8 cellular contexts compared by ENCODE assay signal in genomic region chr3:152405915-152406802, GRCh38.
DNase-seq lines count a peak whose midpoint lies in the region; ATAC-seq, FAIRE-seq and TF ChIP-seq lines count a peak whose summit lies in the region.

No MANE protein-coding gene starts in this region.

- peaks cover 9 to 55% of the 10 kb centered on the region in 2 experiments for H3K79me1 ChIP-seq in IMR-90 (ENCODE audit: low read depth in 1 of 2, low read length in 2 of 2)

- in situ Hi-C loops in IMR-90 (cut with MboI; ENCODE audit: low sequenced_read_pairs) = no loop called here

- H3K27ac ChIP-seq in A549 (peak overlapping the region; percentile 20 to 60; a peak in 2 of 6 replicates), IMR-90 (ENCODE audit: insufficient read depth, low read length) (peak overlapping the region; percentile 49; the same call in 1 of the 2 replicates), lung (ENCODE audit: low read depth in 1 of 2, low read length in 1 of 2) (peak overlapping the region; percentile 34 to 91)

- TF ChIP-seq POLR2A in A549 (IDR thresholded peaks at IDR 0.05; ENCODE audit: low read length) (no peak), IMR-90 (IDR thresholded peaks at IDR 0.05; ENCODE audit: low read depth, low read length) (no peak)

- H4K5ac ChIP-seq in IMR-90 (ENCODE audit: low read depth, low read length) = no peak overlapping the region

- H3K9me3 ChIP-seq in A549 (no peaks in the 10 kb centered on the region), IMR-90 (ENCODE audit: control insufficient read depth, insufficient read depth, low read length) (no peaks in the 10 kb centered on the region), lung (ENCODE audit: control insufficient read depth in 2 of 2, insufficient read depth in 1 of 2, low read length in 1 of 2) (no peaks in the 10 kb centered on the region)

- no peak for FAIRE-seq in A549 (lab: Jason Lieb, UNC)

- H3K18ac ChIP-seq in IMR-90 (ENCODE audit: low read depth, low read length) = no peak overlapping the region

- H3K56ac ChIP-seq in IMR-90 (ENCODE audit: extremely low read depth, insufficient read depth, low read length) = no peak overlapping the region

- POLR2A ChIA-PET in A549 (lab: Yijun Ruan, JAX) = no interaction called here
- POLR2A ChIA-PET in IMR-90 (lab: Charles Lee; ENCODE audit: unreplicated experiment) = no interaction called here

- TF ChIP-seq CTCF in A549 (IDR thresholded peaks at IDR 0.05) (no peak), IMR-90 (conservative IDR thresholded peaks at IDR 0.05; ENCODE audit: low read depth, low read length) (no peak), lung (IDR thresholded peaks at IDR 0.05; ENCODE audit: control extremely low read depth, extremely low read depth) (no peak)

- no peak overlapping the region for H2BK15ac ChIP-seq in IMR-90 (ENCODE audit: low read depth, low read length)

- no peak overlapping the region for H3K14ac ChIP-seq in IMR-90 (replicated peaks; ENCODE audit: low read depth, low read length)

- no peak overlapping the region for H2AFZ ChIP-seq in IMR-90 (replicated peaks; ENCODE audit: low read length, poor library complexity)

- intact Hi-C loops in IMR-90 (cut with micrococcal nuclease) = no loop called here

- no peaks in the 10 kb centered on the region for H3K27me3 ChIP-seq in IMR-90 (ENCODE audit: control insufficient read depth, insufficient read depth, low read length)
- no peaks in the 10 kb centered on the region for H3K27me3 ChIP-seq in lung (ENCODE audit: control insufficient read depth, insufficient read depth)

- H2BK120ac ChIP-seq in IMR-90 (ENCODE audit: low read depth, low read length) = no peak overlapping the region

- H2BK5ac ChIP-seq in IMR-90 (ENCODE audit: low read depth, low read length, poor library complexity, severe bottlenecking) = peak overlapping the region; percentile 28

- no peak overlapping the region for H2BK20ac ChIP-seq in IMR-90 (ENCODE audit: low read depth, low read length)

- H3K9ac ChIP-seq in IMR-90 (ENCODE audit: low read depth, low read length) = no peak overlapping the region

- H3K4ac ChIP-seq in IMR-90 (ENCODE audit: low read depth, low read length) = no peak overlapping the region

- no peak overlapping the region for H4K91ac ChIP-seq in IMR-90 (ENCODE audit: insufficient read depth, low read depth, low read length)

- no peak overlapping the region for H4K8ac ChIP-seq in IMR-90 (ENCODE audit: low read depth in 2 of 2, low read length in 2 of 2)

- no peak for TF ChIP-seq EP300 in A549 (IDR thresholded peaks at IDR 0.05)

- peak; percentile 46 to 63; a peak in 4 of 6 replicates for ATAC-seq in A549
- ATAC-seq in IMR-90 (ENCODE audit: low read depth) = peak; percentile 48
- peak; percentile 51 for ATAC-seq in lung (ENCODE audit: insufficient read depth, low FRiP score)
- ATAC-seq in HG03571 (IDR thresholded peaks at IDR 0.05; ENCODE audit: unreplicated experiment) = no peak

- H2AK9ac ChIP-seq in IMR-90 (replicated peaks; ENCODE audit: low read depth, low read length, poor library complexity) = no peak overlapping the region

- CTCF ChIA-PET in A549 (lab: Yijun Ruan, JAX) = interaction anchor here (0.7 to 1.0 kb wide), 3 partner anchors 8 to 36 kb away, joined by 3 read pairs; no protein-coding TSS in a partner anchor
- CTCF ChIA-PET in IMR-90 (lab: Yijun Ruan, JAX) = no interaction called here

- peaks cover 58% of the 10 kb centered on the region for H3K4me1 ChIP-seq in A549
- H3K4me1 ChIP-seq in IMR-90 (ENCODE audit: control insufficient read depth, insufficient read depth, low read length) = peaks cover 11% of the 10 kb centered on the region
- peaks cover 6 to 30% of the 10 kb centered on the region in 2 donors for H3K4me1 ChIP-seq in lung (ENCODE audit: control insufficient read depth in 2 of 2, insufficient read depth in 2 of 2, low read length in 2 of 2)

- no peak for TF ChIP-seq RAD21 in A549 (conservative IDR thresholded peaks at IDR 0.05 in 1 of 2, IDR thresholded peaks at IDR 0.05 in 1 of 2)
- no peak for TF ChIP-seq RAD21 in IMR-90 (IDR thresholded peaks at IDR 0.05; ENCODE audit: low read length)

- H3K4me2 ChIP-seq in A549 (peak overlapping the region; percentile 53), IMR-90 (ENCODE audit: low read depth, low read length) (peak overlapping the region; percentile 33; the same call in 1 of the 2 replicates)

- H3K36me3 ChIP-seq in IMR-90 (ENCODE audit: control insufficient read depth, insufficient read depth, low read length) = no peaks in the 10 kb centered on the region; the same call in 1 of the 2 replicates
- no peaks in the 10 kb centered on the region for H3K36me3 ChIP-seq in lung (ENCODE audit: control insufficient read depth in 2 of 2, insufficient read depth in 2 of 2, low read length in 2 of 2)

- peak overlapping the region; percentile 36; the same call in 1 of the 2 replicates for H3K23ac ChIP-seq in IMR-90 (ENCODE audit: low read depth, low read length)

- no peak overlapping the region for H3K4me3 ChIP-seq in A549
- H3K4me3 ChIP-seq in IMR-90 (ENCODE audit: insufficient read depth, low read depth, low read length) = no peak overlapping the region
- no peak overlapping the region for H3K4me3 ChIP-seq in lung

- peaks cover 51% of the 10 kb centered on the region for H4K20me1 ChIP-seq in IMR-90 (ENCODE audit: insufficient read depth, low read length)

- peaks cover 11% of the 10 kb centered on the region for H3K9me1 ChIP-seq in IMR-90 (ENCODE audit: insufficient read depth, low read length)

- H2AK5ac ChIP-seq in IMR-90 (ENCODE audit: low read depth, low read length) = no peak overlapping the region

- dilution Hi-C loops in IMR-90 (cut with HindIII; ENCODE audit: low sequenced_read_pairs, unreplicated experiment) = no loop called here

- 87% methylated on average over 3 of the region's 3 CpGs for WGBS in A549 (ENCODE audit: missing lambda C conversion rate)
- no CpG with 5 or more reads among the region's 3 CpGs for WGBS in IMR-90 (ENCODE audit: extremely low coverage in 2 of 2, insufficient read length in 1 of 2), 2 experiments
- WGBS in lung, 2 donors = 43 to 72% methylated on average over 3 of the region's 3 CpGs

- BruUV-seq in IMR-90 (replicated peaks; lab: Mats Ljungman, UMichigan) = no TSS peak

- DNase-seq in A549 (ENCODE audit: low read depth in 1 of 2, low spot score in 1 of 2) = peak in 1 of 2 experiments; percentile 53
- peak; percentile 87 for DNase-seq in IMR-90
- peak; percentile 48 for DNase-seq in astrocyte of the hippocampus (ENCODE audit: low read depth, low spot score)
- DNase-seq in lung (ENCODE audit: low spot score) = no peak
- no peak for DNase-seq in NK-92 (lab: John Stamatoyannopoulos, UW; ENCODE audit: unreplicated experiment)
- no peak for DNase-seq in DMS 273 treated with DMSO at 0.1 percent for 48 hours (lab: John Stamatoyannopoulos, UW)
- DNase-seq in cortex of kidney (lab: John Stamatoyannopoulos, UW) = no peak

TF ChIP-seq in A549, 52 proteins besides CTCF, POLR2A, EP300 and RAD21 (continues in another document):
- TF ChIP-seq ESRRA (IDR thresholded peaks at IDR 0.05; ENCODE audit: borderline replicate concordance, low read length) (no peak), EHMT2 (IDR thresholded peaks at IDR 0.05; ENCODE audit: low read depth) (no peak), JUNB (IDR thresholded peaks at IDR 0.05) (0 out of 2 replicates have a peak, but pooled peaks have one; percentile 42), CEBPB (IDR thresholded peaks at IDR 0.05) (peak; percentile 84 to 92), RNF2 (IDR thresholded peaks at IDR 0.05; ENCODE audit: borderline replicate concordance, low read depth) (no peak), FOSB (CRISPR knock-in tag; IDR thresholded peaks at IDR 0.05) (no peak), FOSL2 (IDR thresholded peaks at IDR 0.05) (no peak), FOSL2 (CRISPR knock-in tag; IDR thresholded peaks at IDR 0.05) (peak; percentile 69), HOXB5 (CRISPR knock-in tag; IDR thresholded peaks at IDR 0.05) (peak; percentile 99), HES2 (IDR thresholded peaks at IDR 0.05) (peak; percentile 54; the same call in 1 of the 2 replicates)

TF ChIP-seq in IMR-90, 13 proteins besides CTCF, POLR2A, EP300 and RAD21:
- TF ChIP-seq USF2 (IDR thresholded peaks at IDR 0.05; ENCODE audit: low read depth, low read length) (no peak), CEBPB (IDR thresholded peaks at IDR 0.05; ENCODE audit: low read depth, low read length) (peak; percentile 95)
TF ChIP-seq in IMR-90: peak in this region for 1.

Comparison
In these comparisons a context has a peak if more than half of its experiments do, and no peak if none do; other contexts are left out.
1. DNase-seq: peak in IMR-90 (single experiment) and astrocyte of the hippocampus (single experiment); none in lung (single experiment), NK-92 (single experiment), DMS 273 treated with DMSO at 0.1 percent for 48 hours (single experiment) and cortex of kidney (single experiment).
2. Peak in every context shown above with its lines, with median percentiles within 50 percentile points of each other: H3K27ac ChIP-seq.